14 cellular contexts compared by ENCODE assay signal in genomic region chr4:22458112-22458511, GRCh38. TPM values are rescaled to one million over a fixed set of nuclear protein-coding genes. Genes with fewer than 3 reads are reported as not detected.
DNase-seq lines count a peak whose midpoint lies in the region; ATAC-seq and TF ChIP-seq lines count a peak whose summit lies in the region.
"Had no signal": no experiment of that assay in that cellular context is flagged by ENCODE, and none has a peak within 500 bp of the region (broad histone marks: within the 10 kb centered on the region; RNA-seq: fewer than 3 reads in every experiment).

No MANE protein-coding gene starts in this region.

- peaks cover 4% of the 10 kb centered on the region; the same call in 1 of the 2 replicates for H3K36me3 Mint-ChIP-seq in WTC11
- peaks cover 46% of the 10 kb centered on the region for H3K36me3 Mint-ChIP-seq in nephron progenitor cell (ENCODE audit: low read depth)
- H3K36me3 Mint-ChIP-seq: naive thymus-derived CD8-positive, alpha-beta T cell had no signal

- CTCF ChIA-PET in WTC11 (lab: Charles Lee): no interaction called here

- POLR2A ChIA-PET in WTC11 (lab: Charles Lee): no interaction called here

- peaks cover 50% of the 10 kb centered on the region for H3K4me1 Mint-ChIP-seq in WTC11
- H3K4me1 Mint-ChIP-seq in nephron progenitor cell: peaks cover 71% of the 10 kb centered on the region

- H3K27ac Mint-ChIP-seq in WTC11 (peak overlapping the region; percentile 84), nephron progenitor cell (peak overlapping the region; percentile 5)

- peak; percentile 4 for DNase-seq in Daoy (ENCODE audit: low read depth)
- DNase-seq in NCI-H1417 treated with DMSO at 0.1 percent for 48 hours (lab: John Stamatoyannopoulos, UW): peak; percentile 25
- no peak for DNase-seq in WTC11 (ENCODE audit: low spot score)
- DNase-seq in nephron progenitor cell: peak; percentile 20
- DNase-seq in COR-L47 (lab: John Stamatoyannopoulos, UW): no peak
- DNase-seq in mesenteric fat pad (ENCODE audit: low spot score): no peak
- no peak for DNase-seq in RKO (ENCODE audit: low spot score)
- DNase-seq: activated CD4-positive, alpha-beta T cell treated with anti-CD3 and anti-CD28 coated beads for 4 hours; activated naive CD4-positive, alpha-beta T cell treated with anti-CD3 and anti-CD28 coated beads, Interleukin-2, amount 50 U/mL, for 16 hours; erythroblast; hypothalamus; MG63; naive thymus-derived CD8-positive, alpha-beta T cell had no signal

- H3K27me3 Mint-ChIP-seq in WTC11 (ENCODE audit: low read depth) (no peaks in the 10 kb centered on the region), nephron progenitor cell (ENCODE audit: low read depth, poor library complexity) (no peaks in the 10 kb centered on the region)
- H3K27me3 Mint-ChIP-seq: naive thymus-derived CD8-positive, alpha-beta T cell had no signal

- ATAC-seq in WTC11: no peak
- ATAC-seq in HG03039 (IDR thresholded peaks at IDR 0.05; ENCODE audit: unreplicated experiment): no peak
- ATAC-seq: naive thymus-derived CD8-positive, alpha-beta T cell had no signal

- H3K4me3 Mint-ChIP-seq in WTC11: no peak overlapping the region
- H3K4me3 Mint-ChIP-seq in nephron progenitor cell: no peak overlapping the region
- H3K4me3 Mint-ChIP-seq: naive thymus-derived CD8-positive, alpha-beta T cell had no signal

- TF ChIP-seq CTCF in WTC11 (IDR thresholded peaks at IDR 0.05) (no peak), nephron progenitor cell (IDR thresholded peaks at IDR 0.05) (no peak)

- H3K9me3 Mint-ChIP-seq in WTC11 (no peaks in the 10 kb centered on the region), nephron progenitor cell (no peaks in the 10 kb centered on the region)

TF ChIP-seq in WTC11, 78 proteins besides CTCF, POLR2A, EP300 and RAD21:
- no peak for TF ChIP-seq PRDM15 (CRISPR knock-in tag; IDR thresholded peaks at IDR 0.05)
- no peak for TF ChIP-seq TEAD4 (CRISPR knock-in tag; IDR thresholded peaks at IDR 0.05)
- TF ChIP-seq, protein P1, sequence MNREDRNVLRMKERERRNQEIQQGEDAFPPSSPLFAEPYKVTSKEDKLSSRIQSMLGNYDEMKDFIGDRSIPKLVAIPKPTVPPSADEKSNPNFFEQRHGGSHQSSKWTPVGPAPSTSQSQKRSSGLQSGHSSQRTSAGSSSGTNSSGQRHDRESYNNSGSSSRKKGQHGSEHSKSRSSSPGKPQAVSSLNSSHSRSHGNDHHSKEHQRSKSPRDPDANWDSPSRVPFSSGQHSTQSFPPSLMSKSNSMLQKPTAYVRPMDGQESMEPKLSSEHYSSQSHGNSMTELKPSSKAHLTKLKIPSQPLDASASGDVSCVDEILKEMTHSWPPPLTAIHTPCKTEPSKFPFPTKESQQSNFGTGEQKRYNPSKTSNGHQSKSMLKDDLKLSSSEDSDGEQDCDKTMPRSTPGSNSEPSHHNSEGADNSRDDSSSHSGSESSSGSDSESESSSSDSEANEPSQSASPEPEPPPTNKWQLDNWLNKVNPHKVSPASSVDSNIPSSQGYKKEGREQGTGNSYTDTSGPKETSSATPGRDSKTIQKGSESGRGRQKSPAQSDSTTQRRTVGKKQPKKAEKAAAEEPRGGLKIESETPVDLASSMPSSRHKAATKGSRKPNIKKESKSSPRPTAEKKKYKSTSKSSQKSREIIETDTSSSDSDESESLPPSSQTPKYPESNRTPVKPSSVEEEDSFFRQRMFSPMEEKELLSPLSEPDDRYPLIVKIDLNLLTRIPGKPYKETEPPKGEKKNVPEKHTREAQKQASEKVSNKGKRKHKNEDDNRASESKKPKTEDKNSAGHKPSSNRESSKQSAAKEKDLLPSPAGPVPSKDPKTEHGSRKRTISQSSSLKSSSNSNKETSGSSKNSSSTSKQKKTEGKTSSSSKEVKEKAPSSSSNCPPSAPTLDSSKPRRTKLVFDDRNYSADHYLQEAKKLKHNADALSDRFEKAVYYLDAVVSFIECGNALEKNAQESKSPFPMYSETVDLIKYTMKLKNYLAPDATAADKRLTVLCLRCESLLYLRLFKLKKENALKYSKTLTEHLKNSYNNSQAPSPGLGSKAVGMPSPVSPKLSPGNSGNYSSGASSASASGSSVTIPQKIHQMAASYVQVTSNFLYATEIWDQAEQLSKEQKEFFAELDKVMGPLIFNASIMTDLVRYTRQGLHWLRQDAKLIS (CRISPR knock-in tag; IDR thresholded peaks at IDR 0.05; ENCODE audit: borderline replicate concordance): no peak

RNA-seq across cellular contexts. Expression of gene ADGRA3, which starts 57.8 kb away (rescaled TPM):
- total RNA-seq in Daoy (2014; rRNA removed; shearing (Covaris generic)): 13.6 and 19.4 TPM in 2 replicates
- total RNA-seq in WTC11 (2021): 40.5 to 48.3 TPM (median 47.9 TPM) in 3 replicates
- 20.7 TPM for total RNA-seq in mesenteric fat pad

Comparison
In these comparisons a context has a peak if more than half of its experiments do, and no peak if none do; other contexts are left out.
1. DNase-seq: peak in Daoy (single experiment), NCI-H1417 treated with DMSO at 0.1 percent for 48 hours (single experiment) and nephron progenitor cell (single experiment); none in WTC11 (single experiment), COR-L47 (single experiment), mesenteric fat pad (single experiment) and RKO (single experiment).